In the genomic region with DNA sequence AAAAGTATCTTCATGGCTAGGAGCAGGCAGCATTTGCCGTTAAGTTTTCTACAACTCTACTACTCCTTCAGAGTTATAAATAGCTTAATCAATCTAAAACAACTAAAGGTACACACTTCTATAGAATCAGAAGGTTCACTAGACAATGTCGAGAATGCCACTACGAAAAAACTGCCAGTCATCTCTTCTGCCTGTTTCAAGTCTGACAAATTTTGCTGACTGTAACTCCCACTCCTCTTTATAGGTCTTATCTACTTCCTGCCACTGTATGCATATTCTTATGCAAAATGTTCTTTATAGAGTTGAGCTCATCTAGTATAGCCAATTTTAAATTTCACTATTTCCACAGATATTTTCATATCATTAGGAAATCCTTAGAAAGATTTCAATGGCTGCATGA, we compare ENCODE assay signal across 17 cellular contexts.
"Had no signal": no experiment of that assay in that cellular context is flagged by ENCODE, and none has a peak within 500 bp of the region (broad histone marks: within the 10 kb centered on the region; RNA-seq: fewer than 3 reads in every experiment).

No MANE protein-coding gene starts in this region.

- H3K4me1 ChIP-seq: esophagus muscularis mucosa, gastrocnemius medialis, heart right ventricle, right atrium auricular region, stomach, transverse colon had no signal

- DNase-seq: effector memory CD4-positive, alpha-beta T cell; gastrocnemius medialis; heart right ventricle; islet precursor cell; mammary epithelial cell; mucosa of descending colon; naive thymus-derived CD8-positive, alpha-beta T cell; small intestine; stimulated activated CD4-positive, alpha-beta T cell treated with anti-CD3 and anti-CD28 coated beads, Interleukin-12 subunit alpha, Interleukin-12 subunit beta, amount 100 ng/mL, for 4 hours; stimulated activated naive CD4-positive, alpha-beta T cell; stomach; substantia nigra; transverse colon had no signal

- H3K27ac ChIP-seq: esophagus muscularis mucosa, gastrocnemius medialis, heart right ventricle, right atrium auricular region, stomach, thoracic aorta, transverse colon had no signal

- H3K27me3 ChIP-seq: esophagus muscularis mucosa, gastrocnemius medialis, heart right ventricle, right atrium auricular region, stomach, transverse colon had no signal

- H3K9me3 ChIP-seq: esophagus muscularis mucosa, gastrocnemius medialis, heart right ventricle, mucosa of descending colon, right atrium auricular region, thoracic aorta, transverse colon had no signal

- H3K4me3 ChIP-seq: esophagus muscularis mucosa, gastrocnemius medialis, heart right ventricle, mucosa of descending colon, right atrium auricular region, stomach, thoracic aorta, transverse colon had no signal

- ATAC-seq: gastrocnemius medialis; heart right ventricle; left lobe of liver; mucosa of descending colon; naive thymus-derived CD8-positive, alpha-beta T cell had no signal

- H3K36me3 ChIP-seq: esophagus muscularis mucosa, gastrocnemius medialis, heart right ventricle, right atrium auricular region, stomach, thoracic aorta, transverse colon had no signal
